ENCODE assay signal across 1 cellular context in genomic region chr17:57415737-57416354, GRCh38.
TF ChIP-seq lines count a peak whose summit lies in the region.

No MANE protein-coding gene starts in this region.

TF ChIP-seq in WTC11, 78 proteins besides CTCF, POLR2A, EP300 and RAD21 (continued from another document):
- TF ChIP-seq USF1 (CRISPR knock-in tag; IDR thresholded peaks at IDR 0.05): no peak
TF ChIP-seq in WTC11: peak in this region for 0.
